In the genomic region with DNA sequence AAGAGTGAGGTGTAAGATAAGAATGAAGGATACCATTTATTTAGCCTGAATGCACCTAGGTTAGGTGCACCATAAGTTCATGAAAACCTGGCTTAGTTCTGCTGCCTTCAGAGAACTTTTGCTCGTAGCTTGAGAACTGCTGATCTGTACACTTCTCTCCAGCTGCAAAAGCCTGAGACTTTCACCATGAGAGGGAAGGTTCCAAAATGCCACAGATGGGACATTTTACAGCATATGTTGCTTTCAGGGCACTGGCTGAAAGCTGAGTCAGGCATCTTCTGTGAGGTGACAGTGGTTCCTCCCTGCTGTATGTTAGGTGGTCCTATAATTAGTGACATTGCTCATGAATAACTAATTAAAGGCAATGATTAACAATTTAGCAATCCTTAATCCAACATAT, we compare ENCODE assay signal across 20 cellular contexts.
"Had no signal": no experiment of that assay in that cellular context is flagged by ENCODE, and none has a peak within 500 bp of the region (broad histone marks: within the 10 kb centered on the region; RNA-seq: fewer than 3 reads in every experiment).

No MANE protein-coding gene starts in this region.

- H3K4me3 ChIP-seq: left ventricle myocardium inferior, mucosa of descending colon, ovary, right atrium auricular region, right lobe of liver, smooth muscle cell, tibial nerve, vagina had no signal

- H3K36me3 ChIP-seq: left ventricle myocardium inferior, ovary, right atrium auricular region, right lobe of liver, vagina had no signal

- ATAC-seq: mucosa of descending colon; naive thymus-derived CD4-positive, alpha-beta T cell; natural killer cell treated with Interleukin-12 subunit alpha and Interleukin-12 subunit beta and Interleukin-15 and Interleukin-18, amount 100 ng/mL, for 72 hours; right lobe of liver; stimulated activated memory B cell treated with anti-CD40 and anti-IgM and Interleukin-4, amounts not matched to agents 10 μg/mL and 1 μg/mL and 100 μg/mL, for 72 hours; stimulated activated naive CD8-positive, alpha-beta T cell treated with anti-CD3 and anti-CD28 coated beads, Interleukin-15, amount 100 ng/mL, for 72 hours had no signal

- H3K27me3 ChIP-seq: ovary, right atrium auricular region, right lobe of liver, tibial nerve, vagina had no signal

- H3K27ac ChIP-seq: left ventricle myocardium inferior, ovary, right atrium auricular region, right lobe of liver, vagina had no signal

- H3K9me3 ChIP-seq: left ventricle myocardium inferior, ovary, right atrium auricular region, right lobe of liver, tibial nerve, vagina had no signal

- DNase-seq: islet precursor cell; left ventricle myocardium inferior; midbrain; mucosa of descending colon; naive thymus-derived CD4-positive, alpha-beta T cell; ovary; right lobe of liver; stimulated activated CD4-positive, alpha-beta T cell treated with anti-CD3 and anti-CD28 coated beads, Interleukin-1b, Interleukin-23, amount 100 ng/mL, for 48 hours; stimulated activated CD4-positive, alpha-beta T cell treated with anti-CD3 and anti-CD28 coated beads, Interleukin-2, amount 100 ng/mL, for 48 hours; stimulated activated CD4-positive, alpha-beta T cell treated with anti-CD3 and anti-CD28 coated beads, Interleukin-4, amount 100 ng/mL, for 4 hours; stimulated activated CD8-positive, alpha-beta memory T cell treated with anti-CD3 and anti-CD28 coated beads, Interleukin-4, amount 100 ng/mL, for 48 hours; stimulated activated naive CD4-positive, alpha-beta T cell treated with Interleukin-2 at 50 U/mL for 16 hours; stimulated activated naive CD8-positive, alpha-beta T cell treated with anti-CD3 and anti-CD28 coated beads, Interleukin-15, amount 100 ng/mL, for 72 hours; substantia nigra had no signal

- H3K4me1 ChIP-seq: left ventricle myocardium inferior, right atrium auricular region, right lobe of liver, vagina had no signal
